Comparison of ENCODE assay signal across 1 cellular context in the genomic region with DNA sequence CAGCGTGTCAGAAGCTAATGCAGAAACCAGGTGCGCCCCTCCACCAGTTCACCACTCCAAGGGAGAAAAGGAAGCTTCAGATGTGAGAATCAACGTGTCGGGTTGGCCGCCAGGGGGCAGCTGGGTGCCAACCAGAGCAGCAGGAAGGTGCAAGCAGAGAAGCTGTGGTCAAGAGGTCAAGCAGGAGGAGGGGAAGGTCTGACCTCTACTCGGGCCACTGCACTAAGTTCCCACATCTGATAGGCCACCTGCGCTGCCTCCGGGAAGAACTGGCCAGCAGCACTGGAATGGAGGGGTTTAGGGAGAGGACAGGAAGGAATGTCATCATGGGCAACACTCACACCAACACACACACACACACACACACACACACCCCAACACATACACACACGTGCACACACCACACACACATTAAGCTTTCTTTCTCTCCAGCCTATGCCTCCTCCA.
TF ChIP-seq lines count a peak whose summit lies in the region.

No MANE protein-coding gene starts in this region.

TF ChIP-seq in K562, 482 proteins besides CTCF, POLR2A, EP300 and RAD21 (continues in another document):
- TF ChIP-seq CREB1 (IDR thresholded peaks at IDR 0.05) = no peak
- no peak for TF ChIP-seq CREB1 (CRISPR knock-in tag; IDR thresholded peaks at IDR 0.05)
- TF ChIP-seq, protein P1, sequence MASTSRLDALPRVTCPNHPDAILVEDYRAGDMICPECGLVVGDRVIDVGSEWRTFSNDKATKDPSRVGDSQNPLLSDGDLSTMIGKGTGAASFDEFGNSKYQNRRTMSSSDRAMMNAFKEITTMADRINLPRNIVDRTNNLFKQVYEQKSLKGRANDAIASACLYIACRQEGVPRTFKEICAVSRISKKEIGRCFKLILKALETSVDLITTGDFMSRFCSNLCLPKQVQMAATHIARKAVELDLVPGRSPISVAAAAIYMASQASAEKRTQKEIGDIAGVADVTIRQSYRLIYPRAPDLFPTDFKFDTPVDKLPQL (IDR thresholded peaks at IDR 0.05; ENCODE audit: extremely low read depth, insufficient read length) = no peak
- no peak for TF ChIP-seq TBP (optimal IDR thresholded peaks at IDR 0.05; ENCODE audit: low read depth, low read length)
- TF ChIP-seq, protein P2, sequence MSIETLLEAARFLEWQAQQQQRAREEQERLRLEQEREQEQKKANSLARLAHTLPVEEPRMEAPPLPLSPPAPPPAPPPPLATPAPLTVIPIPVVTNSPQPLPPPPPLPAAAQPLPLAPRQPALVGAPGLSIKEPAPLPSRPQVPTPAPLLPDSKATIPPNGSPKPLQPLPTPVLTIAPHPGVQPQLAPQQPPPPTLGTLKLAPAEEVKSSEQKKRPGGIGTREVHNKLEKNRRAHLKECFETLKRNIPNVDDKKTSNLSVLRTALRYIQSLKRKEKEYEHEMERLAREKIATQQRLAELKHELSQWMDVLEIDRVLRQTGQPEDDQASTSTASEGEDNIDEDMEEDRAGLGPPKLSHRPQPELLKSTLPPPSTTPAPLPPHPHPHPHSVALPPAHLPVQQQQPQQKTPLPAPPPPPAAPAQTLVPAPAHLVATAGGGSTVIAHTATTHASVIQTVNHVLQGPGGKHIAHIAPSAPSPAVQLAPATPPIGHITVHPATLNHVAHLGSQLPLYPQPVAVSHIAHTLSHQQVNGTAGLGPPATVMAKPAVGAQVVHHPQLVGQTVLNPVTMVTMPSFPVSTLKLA (conservative IDR thresholded peaks at IDR 0.05) = peak; percentile 39 to 42; a peak in 2 of 4 replicates
- TF ChIP-seq PHF20 (IDR thresholded peaks at IDR 0.05; ENCODE audit: partially characterized antibody) = no peak
- peak; percentile 81; the same call in 1 of the 2 replicates for TF ChIP-seq LARP7 (IDR thresholded peaks at IDR 0.05)
- TF ChIP-seq, protein P3, sequence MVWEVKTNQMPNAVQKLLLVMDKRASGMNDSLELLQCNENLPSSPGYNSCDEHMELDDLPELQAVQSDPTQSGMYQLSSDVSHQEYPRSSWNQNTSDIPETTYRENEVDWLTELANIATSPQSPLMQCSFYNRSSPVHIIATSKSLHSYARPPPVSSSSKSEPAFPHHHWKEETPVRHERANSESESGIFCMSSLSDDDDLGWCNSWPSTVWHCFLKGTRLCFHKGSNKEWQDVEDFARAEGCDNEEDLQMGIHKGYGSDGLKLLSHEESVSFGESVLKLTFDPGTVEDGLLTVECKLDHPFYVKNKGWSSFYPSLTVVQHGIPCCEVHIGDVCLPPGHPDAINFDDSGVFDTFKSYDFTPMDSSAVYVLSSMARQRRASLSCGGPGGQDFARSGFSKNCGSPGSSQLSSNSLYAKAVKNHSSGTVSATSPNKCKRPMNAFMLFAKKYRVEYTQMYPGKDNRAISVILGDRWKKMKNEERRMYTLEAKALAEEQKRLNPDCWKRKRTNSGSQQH (CRISPR knock-in tag; IDR thresholded peaks at IDR 0.05) = 0 out of 2 replicates have a peak, but pooled peaks have one; percentile 60
- no peak for TF ChIP-seq ZBTB1 (CRISPR knock-in tag; IDR thresholded peaks at IDR 0.05; ENCODE audit: borderline replicate concordance, low read depth)
- TF ChIP-seq, protein P4, sequence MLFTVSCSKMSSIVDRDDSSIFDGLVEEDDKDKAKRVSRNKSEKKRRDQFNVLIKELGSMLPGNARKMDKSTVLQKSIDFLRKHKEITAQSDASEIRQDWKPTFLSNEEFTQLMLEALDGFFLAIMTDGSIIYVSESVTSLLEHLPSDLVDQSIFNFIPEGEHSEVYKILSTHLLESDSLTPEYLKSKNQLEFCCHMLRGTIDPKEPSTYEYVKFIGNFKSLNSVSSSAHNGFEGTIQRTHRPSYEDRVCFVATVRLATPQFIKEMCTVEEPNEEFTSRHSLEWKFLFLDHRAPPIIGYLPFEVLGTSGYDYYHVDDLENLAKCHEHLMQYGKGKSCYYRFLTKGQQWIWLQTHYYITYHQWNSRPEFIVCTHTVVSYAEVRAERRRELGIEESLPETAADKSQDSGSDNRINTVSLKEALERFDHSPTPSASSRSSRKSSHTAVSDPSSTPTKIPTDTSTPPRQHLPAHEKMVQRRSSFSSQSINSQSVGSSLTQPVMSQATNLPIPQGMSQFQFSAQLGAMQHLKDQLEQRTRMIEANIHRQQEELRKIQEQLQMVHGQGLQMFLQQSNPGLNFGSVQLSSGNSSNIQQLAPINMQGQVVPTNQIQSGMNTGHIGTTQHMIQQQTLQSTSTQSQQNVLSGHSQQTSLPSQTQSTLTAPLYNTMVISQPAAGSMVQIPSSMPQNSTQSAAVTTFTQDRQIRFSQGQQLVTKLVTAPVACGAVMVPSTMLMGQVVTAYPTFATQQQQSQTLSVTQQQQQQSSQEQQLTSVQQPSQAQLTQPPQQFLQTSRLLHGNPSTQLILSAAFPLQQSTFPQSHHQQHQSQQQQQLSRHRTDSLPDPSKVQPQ (CRISPR knock-in tag; IDR thresholded peaks at IDR 0.05; ENCODE audit: borderline replicate concordance) = no peak
- TF ChIP-seq ZNF175 (CRISPR knock-in tag; IDR thresholded peaks at IDR 0.05; ENCODE audit: low read depth) = no peak
- peak in 1 of 2 experiments; percentile 91; a peak in 2 of 4 replicates for TF ChIP-seq RCOR1 (IDR thresholded peaks at IDR 0.05; ENCODE audit: borderline replicate concordance in 1 of 2, low read depth in 2 of 2, low read length in 2 of 2)
- TF ChIP-seq, protein P5, sequence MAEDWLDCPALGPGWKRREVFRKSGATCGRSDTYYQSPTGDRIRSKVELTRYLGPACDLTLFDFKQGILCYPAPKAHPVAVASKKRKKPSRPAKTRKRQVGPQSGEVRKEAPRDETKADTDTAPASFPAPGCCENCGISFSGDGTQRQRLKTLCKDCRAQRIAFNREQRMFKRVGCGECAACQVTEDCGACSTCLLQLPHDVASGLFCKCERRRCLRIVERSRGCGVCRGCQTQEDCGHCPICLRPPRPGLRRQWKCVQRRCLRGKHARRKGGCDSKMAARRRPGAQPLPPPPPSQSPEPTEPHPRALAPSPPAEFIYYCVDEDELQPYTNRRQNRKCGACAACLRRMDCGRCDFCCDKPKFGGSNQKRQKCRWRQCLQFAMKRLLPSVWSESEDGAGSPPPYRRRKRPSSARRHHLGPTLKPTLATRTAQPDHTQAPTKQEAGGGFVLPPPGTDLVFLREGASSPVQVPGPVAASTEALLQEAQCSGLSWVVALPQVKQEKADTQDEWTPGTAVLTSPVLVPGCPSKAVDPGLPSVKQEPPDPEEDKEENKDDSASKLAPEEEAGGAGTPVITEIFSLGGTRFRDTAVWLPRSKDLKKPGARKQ (CRISPR knock-in tag; IDR thresholded peaks at IDR 0.05) = no peak
- TF ChIP-seq ZC3H4 (CRISPR knock-in tag; IDR thresholded peaks at IDR 0.05; ENCODE audit: borderline replicate concordance) = no peak
- TF ChIP-seq HNRNPH1 (optimal IDR thresholded peaks at IDR 0.05; ENCODE audit: low read depth, low read length) = no peak
- TF ChIP-seq ZNF41 (CRISPR knock-in tag; conservative IDR thresholded peaks at IDR 0.05) = no peak
- TF ChIP-seq ZNF24 (IDR thresholded peaks at IDR 0.05) = peak; percentile 51; the same call in 1 of the 2 replicates
- TF ChIP-seq FIP1L1 (IDR thresholded peaks at IDR 0.05; ENCODE audit: low read depth, low read length, poor library complexity, severe bottlenecking) = no peak
- TF ChIP-seq HDAC3 (IDR thresholded peaks at IDR 0.05; ENCODE audit: borderline replicate concordance, partially characterized antibody) = no peak
- no peak for TF ChIP-seq GABPA (tag; conservative IDR thresholded peaks at IDR 0.05; ENCODE audit: low read depth)
- TF ChIP-seq, protein P6, sequence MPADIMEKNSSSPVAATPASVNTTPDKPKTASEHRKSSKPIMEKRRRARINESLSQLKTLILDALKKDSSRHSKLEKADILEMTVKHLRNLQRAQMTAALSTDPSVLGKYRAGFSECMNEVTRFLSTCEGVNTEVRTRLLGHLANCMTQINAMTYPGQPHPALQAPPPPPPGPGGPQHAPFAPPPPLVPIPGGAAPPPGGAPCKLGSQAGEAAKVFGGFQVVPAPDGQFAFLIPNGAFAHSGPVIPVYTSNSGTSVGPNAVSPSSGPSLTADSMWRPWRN (IDR thresholded peaks at IDR 0.05; ENCODE audit: low read depth) = no peak
- TF ChIP-seq, protein P7, sequence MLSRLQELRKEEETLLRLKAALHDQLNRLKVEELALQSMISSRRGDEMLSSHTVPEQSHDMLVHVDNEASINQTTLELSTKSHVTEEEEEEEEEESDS (CRISPR knock-in tag; IDR thresholded peaks at IDR 0.05) = no peak
- no peak for TF ChIP-seq KAT7 (CRISPR knock-in tag; IDR thresholded peaks at IDR 0.05; ENCODE audit: borderline replicate concordance)
- peak; percentile 97 for TF ChIP-seq NR2F6 (CRISPR knock-in tag; IDR thresholded peaks at IDR 0.05)
- no peak for TF ChIP-seq PRMT5 (CRISPR knock-in tag; IDR thresholded peaks at IDR 0.05)
- TF ChIP-seq JUND (IDR thresholded peaks at IDR 0.05; ENCODE audit: borderline replicate concordance, low read depth, low read length) = peak; percentile 59; the same call in 1 of the 2 replicates
- peak; percentile 20; the same call in 1 of the 3 replicates for TF ChIP-seq JUND (tag; IDR thresholded peaks at IDR 0.05; ENCODE audit: borderline replicate concordance, low read depth, low read length)
- TF ChIP-seq ETV1 (tag; conservative IDR thresholded peaks at IDR 0.05; ENCODE audit: low read depth) = peak; percentile 70
- TF ChIP-seq STAG1 (CRISPR knock-in tag; IDR thresholded peaks at IDR 0.05; ENCODE audit: borderline replicate concordance) = peak; percentile 57; the same call in 1 of the 2 replicates
- TF ChIP-seq NRF1 (conservative IDR thresholded peaks at IDR 0.05 in 1 of 2, IDR thresholded peaks at IDR 0.05 in 1 of 2) = peak; percentile 56 to 69
- peak in 1 of 2 experiments; percentile 74; a peak in 1 of 4 replicates for TF ChIP-seq TEAD1 (CRISPR knock-in tag; IDR thresholded peaks at IDR 0.05)
- peak; percentile 68 for TF ChIP-seq SOX6 (IDR thresholded peaks at IDR 0.05)
- no peak for TF ChIP-seq SUPT5H (IDR thresholded peaks at IDR 0.05)
- TF ChIP-seq KDM5B (IDR thresholded peaks at IDR 0.05; ENCODE audit: insufficient replicate concordance, low read depth, low read length) = no peak
- TF ChIP-seq, protein P8, sequence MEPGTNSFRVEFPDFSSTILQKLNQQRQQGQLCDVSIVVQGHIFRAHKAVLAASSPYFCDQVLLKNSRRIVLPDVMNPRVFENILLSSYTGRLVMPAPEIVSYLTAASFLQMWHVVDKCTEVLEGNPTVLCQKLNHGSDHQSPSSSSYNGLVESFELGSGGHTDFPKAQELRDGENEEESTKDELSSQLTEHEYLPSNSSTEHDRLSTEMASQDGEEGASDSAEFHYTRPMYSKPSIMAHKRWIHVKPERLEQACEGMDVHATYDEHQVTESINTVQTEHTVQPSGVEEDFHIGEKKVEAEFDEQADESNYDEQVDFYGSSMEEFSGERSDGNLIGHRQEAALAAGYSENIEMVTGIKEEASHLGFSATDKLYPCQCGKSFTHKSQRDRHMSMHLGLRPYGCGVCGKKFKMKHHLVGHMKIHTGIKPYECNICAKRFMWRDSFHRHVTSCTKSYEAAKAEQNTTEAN (CRISPR knock-in tag; IDR thresholded peaks at IDR 0.05) = no peak
- TF ChIP-seq HMG20A (CRISPR knock-in tag; conservative IDR thresholded peaks at IDR 0.05) = no peak
- no peak for TF ChIP-seq U2AF1 (optimal IDR thresholded peaks at IDR 0.05; ENCODE audit: low read depth, low read length)
- TF ChIP-seq ARHGAP35 (IDR thresholded peaks at IDR 0.05; ENCODE audit: partially characterized antibody) = peak; percentile 10
- no peak for TF ChIP-seq MCM5 (IDR thresholded peaks at IDR 0.05; ENCODE audit: low read depth)
- TF ChIP-seq CTBP1 (IDR thresholded peaks at IDR 0.05; ENCODE audit: borderline replicate concordance) = peak; percentile 95
- TF ChIP-seq SMAD3 (CRISPR knock-in tag; conservative IDR thresholded peaks at IDR 0.05) = no peak
- TF ChIP-seq DACH1 (IDR thresholded peaks at IDR 0.05; ENCODE audit: partially characterized antibody) = no peak
- TF ChIP-seq CREM (IDR thresholded peaks at IDR 0.05; ENCODE audit: low read depth) = peak; percentile 60
- TF ChIP-seq, protein P9, sequence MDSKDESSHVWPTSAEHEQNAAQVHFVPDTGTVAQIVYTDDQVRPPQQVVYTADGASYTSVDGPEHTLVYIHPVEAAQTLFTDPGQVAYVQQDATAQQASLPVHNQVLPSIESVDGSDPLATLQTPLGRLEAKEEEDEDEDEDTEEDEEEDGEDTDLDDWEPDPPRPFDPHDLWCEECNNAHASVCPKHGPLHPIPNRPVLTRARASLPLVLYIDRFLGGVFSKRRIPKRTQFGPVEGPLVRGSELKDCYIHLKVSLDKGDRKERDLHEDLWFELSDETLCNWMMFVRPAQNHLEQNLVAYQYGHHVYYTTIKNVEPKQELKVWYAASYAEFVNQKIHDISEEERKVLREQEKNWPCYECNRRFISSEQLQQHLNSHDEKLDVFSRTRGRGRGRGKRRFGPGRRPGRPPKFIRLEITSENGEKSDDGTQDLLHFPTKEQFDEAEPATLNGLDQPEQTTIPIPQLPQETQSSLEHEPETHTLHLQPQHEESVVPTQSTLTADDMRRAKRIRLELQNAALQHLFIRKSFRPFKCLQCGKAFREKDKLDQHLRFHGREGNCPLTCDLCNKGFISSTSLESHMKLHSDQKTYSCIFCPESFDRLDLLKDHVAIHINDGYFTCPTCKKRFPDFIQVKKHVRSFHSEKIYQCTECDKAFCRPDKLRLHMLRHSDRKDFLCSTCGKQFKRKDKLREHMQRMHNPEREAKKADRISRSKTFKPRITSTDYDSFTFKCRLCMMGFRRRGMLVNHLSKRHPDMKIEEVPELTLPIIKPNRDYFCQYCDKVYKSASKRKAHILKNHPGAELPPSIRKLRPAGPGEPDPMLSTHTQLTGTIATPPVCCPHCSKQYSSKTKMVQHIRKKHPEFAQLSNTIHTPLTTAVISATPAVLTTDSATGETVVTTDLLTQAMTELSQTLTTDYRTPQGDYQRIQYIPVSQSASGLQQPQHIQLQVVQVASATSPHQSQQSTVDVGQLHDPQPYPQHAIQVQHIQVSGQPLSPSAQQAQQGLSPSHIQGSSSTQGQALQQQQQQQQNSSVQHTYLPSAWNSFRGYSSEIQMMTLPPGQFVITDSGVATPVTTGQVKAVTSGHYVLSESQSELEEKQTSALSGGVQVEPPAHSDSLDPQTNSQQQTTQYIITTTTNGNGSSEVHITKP (IDR thresholded peaks at IDR 0.05; ENCODE audit: partially characterized antibody) = no peak
- TF ChIP-seq PHB2 (IDR thresholded peaks at IDR 0.05; ENCODE audit: low read depth) = no peak
- TF ChIP-seq HDAC1 (IDR thresholded peaks at IDR 0.05) = peak in 1 of 2 experiments; percentile 70; a peak in 2 of 4 replicates
- no peak for TF ChIP-seq CREBBP (IDR thresholded peaks at IDR 0.05; ENCODE audit: low read depth, low read length)
- TF ChIP-seq, protein P10, sequence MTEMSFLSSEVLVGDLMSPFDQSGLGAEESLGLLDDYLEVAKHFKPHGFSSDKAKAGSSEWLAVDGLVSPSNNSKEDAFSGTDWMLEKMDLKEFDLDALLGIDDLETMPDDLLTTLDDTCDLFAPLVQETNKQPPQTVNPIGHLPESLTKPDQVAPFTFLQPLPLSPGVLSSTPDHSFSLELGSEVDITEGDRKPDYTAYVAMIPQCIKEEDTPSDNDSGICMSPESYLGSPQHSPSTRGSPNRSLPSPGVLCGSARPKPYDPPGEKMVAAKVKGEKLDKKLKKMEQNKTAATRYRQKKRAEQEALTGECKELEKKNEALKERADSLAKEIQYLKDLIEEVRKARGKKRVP (CRISPR knock-in tag; IDR thresholded peaks at IDR 0.05) = no peak
- TF ChIP-seq, protein P11, sequence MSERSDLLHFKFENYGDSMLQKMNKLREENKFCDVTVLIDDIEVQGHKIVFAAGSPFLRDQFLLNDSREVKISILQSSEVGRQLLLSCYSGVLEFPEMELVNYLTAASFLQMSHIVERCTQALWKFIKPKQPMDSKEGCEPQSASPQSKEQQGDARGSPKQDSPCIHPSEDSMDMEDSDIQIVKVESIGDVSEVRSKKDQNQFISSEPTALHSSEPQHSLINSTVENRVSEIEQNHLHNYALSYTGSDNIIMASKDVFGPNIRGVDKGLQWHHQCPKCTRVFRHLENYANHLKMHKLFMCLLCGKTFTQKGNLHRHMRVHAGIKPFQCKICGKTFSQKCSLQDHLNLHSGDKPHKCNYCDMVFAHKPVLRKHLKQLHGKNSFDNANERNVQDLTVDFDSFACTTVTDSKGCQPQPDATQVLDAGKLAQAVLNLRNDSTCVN (CRISPR knock-in tag; IDR thresholded peaks at IDR 0.05) = peak; percentile 83; the same call in 1 of the 2 replicates
- TF ChIP-seq KLF1 (tag; IDR thresholded peaks at IDR 0.05) = no peak
